Comparison of ENCODE assay signal across 8 cellular contexts in genomic region chr10:32005050-32005449, GRCh38. TPM values are rescaled to one million over a fixed set of nuclear protein-coding genes. Genes with fewer than 3 reads are reported as not detected.
DNase-seq lines count a peak whose midpoint lies in the region; ATAC-seq and TF ChIP-seq lines count a peak whose summit lies in the region.

No MANE protein-coding gene starts in this region.

- H3K4me1 ChIP-seq in SJCRH30, result 0 out of 2 replicates have a peak, but pooled peaks cover 2% of the 10 kb centered on the region
- no peaks in the 10 kb centered on the region for H3K4me1 ChIP-seq in mammary epithelial cell (ENCODE audit: insufficient read depth, low read length)

- H3K27me3 ChIP-seq in SJCRH30 (no peaks in the 10 kb centered on the region), mammary epithelial cell (ENCODE audit: insufficient read depth, low read length) (no peaks in the 10 kb centered on the region)

- peak; percentile 17 for DNase-seq in stimulated activated CD4-positive, alpha-beta T cell treated with anti-CD3 and anti-CD28 coated beads, Interleukin-15, amount 100 ng/mL, for 24 hours
- DNase-seq in stimulated activated CD4-positive, alpha-beta T cell treated with anti-CD3 and anti-CD28 coated beads, Interleukin-12 subunit alpha, Interleukin-12 subunit beta, amount 100 ng/mL, for 4 hours, result no peak
- DNase-seq in SJCRH30 (peak; percentile 32 to 73), mammary epithelial cell (peak; percentile 25), left lobe of liver (ENCODE audit: low spot score) (no peak)

- ATAC-seq in HG03342 (IDR thresholded peaks at IDR 0.05; ENCODE audit: unreplicated experiment) (peak; percentile 53), left lobe of liver (peak; percentile 75), HG03095 (IDR thresholded peaks at IDR 0.05; ENCODE audit: unreplicated experiment) (no peak), GM21717 (IDR thresholded peaks at IDR 0.05; ENCODE audit: unreplicated experiment) (no peak)

- no peaks in the 10 kb centered on the region for H3K79me2 ChIP-seq in mammary epithelial cell (ENCODE audit: insufficient read depth, low read length)

- H3K4me2 ChIP-seq in mammary epithelial cell (ENCODE audit: insufficient read depth, low read depth, low read length), result no peak overlapping the region

- H3K9me3 ChIP-seq in SJCRH30 (replicated peaks) (no peaks in the 10 kb centered on the region), mammary epithelial cell (replicated peaks; ENCODE audit: insufficient read depth, low read length) (no peaks in the 10 kb centered on the region)

- H4K20me1 ChIP-seq in mammary epithelial cell (ENCODE audit: insufficient read depth, low read length), result no peaks in the 10 kb centered on the region

- H2AFZ ChIP-seq in mammary epithelial cell (ENCODE audit: low read depth, low read length), result no peak overlapping the region

- dilution Hi-C loops in mammary epithelial cell (cut with HindIII; ENCODE audit: low sequenced_read_pairs), result no loop called here

- peak; percentile 58 to 65 for TF ChIP-seq CTCF in mammary epithelial cell (conservative IDR thresholded peaks at IDR 0.05 in 1 of 2, IDR thresholded peaks at IDR 0.05 in 1 of 2; ENCODE audit: extremely low read depth in 1 of 2, insufficient read depth in 1 of 2, low read depth in 1 of 2, low read length in 2 of 2)

- CTCF ChIA-PET in mammary epithelial cell (lab: Charles Lee; ENCODE audit: low non-redundant PET), result interaction anchor here (0.6 kb wide), 1 partner anchor 77 kb away, joined by 8 read pairs; no protein-coding TSS in a partner anchor

- intact Hi-C loops in mammary epithelial cell (cut with micrococcal nuclease), result loop anchor here (2.0 to 10.0 kb wide), 4 partner anchors 76 to 1280 kb away; partner anchors contain the start of gene ARHGAP12

- BruUV-seq in mammary epithelial cell (replicated peaks; lab: Mats Ljungman, UMichigan), result no TSS peak

- 65% methylated on average over 4 of the region's 4 CpGs for WGBS in mammary epithelial cell (ENCODE audit: low coverage, missing lambda C conversion rate)

- H3K9ac ChIP-seq in mammary epithelial cell (ENCODE audit: insufficient read depth, low read length), result no peak overlapping the region

- in situ Hi-C loops in mammary epithelial cell (cut with MboI; ENCODE audit: low sequenced_read_pairs in 2 of 2), result loop anchor here in 1 of 2 donors (10.0 kb wide), 1 partner anchor 150 kb away; no protein-coding TSS in a partner anchor

- no peak overlapping the region for H3K4me3 ChIP-seq in SJCRH30
- no peak overlapping the region for H3K4me3 ChIP-seq in mammary epithelial cell (replicated peaks in 1 of 3; ENCODE audit: insufficient read depth in 1 of 3, low read depth in 2 of 3, low read length in 3 of 3)

- H3K27ac ChIP-seq in SJCRH30 (no peak overlapping the region), mammary epithelial cell (ENCODE audit: insufficient read depth, low read depth, low read length) (no peak overlapping the region)

- H3K36me3 ChIP-seq in SJCRH30, result peaks cover 29% of the 10 kb centered on the region
- peaks cover 15% of the 10 kb centered on the region for H3K36me3 ChIP-seq in mammary epithelial cell (ENCODE audit: insufficient read depth, low read length)

RNA-seq across cellular contexts. Expression of gene KIF5B, which starts 51.2 kb away (rescaled TPM):
- 208 and 238 TPM in 2 replicates for total RNA-seq in SJCRH30 (2014; rRNA removed; shearing (Covaris generic))
- 100 to 1,000 TPM; 146 to 168 TPM for total RNA-seq in mammary epithelial cell
- 50.3 TPM for polyA plus RNA-seq in mammary epithelial cell
- 62.2 TPM for polyA minus RNA-seq in mammary epithelial cell
- total RNA-seq in left lobe of liver, result 14.9 TPM

Comparison
In these comparisons a context has a peak if more than half of its experiments do, and no peak if none do; other contexts are left out.
1. DNase-seq: peak in stimulated activated CD4-positive, alpha-beta T cell treated with anti-CD3 and anti-CD28 coated beads, Interleukin-15, amount 100 ng/mL, for 24 hours (single experiment), SJCRH30 (2 of 2) and mammary epithelial cell (single experiment); none in stimulated activated CD4-positive, alpha-beta T cell treated with anti-CD3 and anti-CD28 coated beads, Interleukin-12 subunit alpha, Interleukin-12 subunit beta, amount 100 ng/mL, for 4 hours (single experiment) and left lobe of liver (single experiment).
2. ATAC-seq: peak in HG03342 (single experiment) and left lobe of liver (single experiment); none in HG03095 (single experiment) and GM21717 (single experiment).